ENCODE assay signal across 21 cellular contexts in the genomic region with DNA sequence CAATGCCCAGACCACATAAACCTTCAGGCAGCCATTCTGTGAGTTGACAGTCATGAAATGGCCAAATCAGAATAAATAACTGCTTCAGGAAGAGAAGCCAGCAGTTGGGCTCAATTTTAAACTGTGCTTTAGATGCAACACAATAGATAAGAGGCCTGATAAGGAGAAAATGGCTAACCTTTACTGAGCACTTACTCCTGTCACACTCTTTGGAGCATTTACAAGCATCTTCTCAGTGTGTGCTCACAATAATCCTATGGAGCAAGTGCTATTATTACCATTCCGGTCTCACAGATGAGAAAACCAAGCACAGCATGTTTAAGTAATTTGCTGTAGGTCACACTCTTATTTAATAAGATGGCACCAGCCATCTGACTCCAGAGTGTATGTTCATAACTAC. TPM values are rescaled to one million over a fixed set of nuclear protein-coding genes. Genes with fewer than 3 reads are reported as not detected.
DNase-seq lines count a peak whose midpoint lies in the region; ATAC-seq and TF ChIP-seq lines count a peak whose summit lies in the region.
"Had no signal": no experiment of that assay in that cellular context is flagged by ENCODE, and none has a peak within 500 bp of the region (broad histone marks: within the 10 kb centered on the region; RNA-seq: fewer than 3 reads in every experiment).

No MANE protein-coding gene starts in this region.

- H3K9me3 ChIP-seq in cardiac muscle cell (ENCODE audit: low read depth) = no peaks in the 10 kb centered on the region
- no peaks in the 10 kb centered on the region for H3K9me3 ChIP-seq in left ventricle myocardium inferior (replicated peaks)
- no peaks in the 10 kb centered on the region for H3K9me3 ChIP-seq in spleen
- H3K9me3 ChIP-seq: mucosa of descending colon, ovary had no signal

- no peak for TF ChIP-seq CTCF in cardiac muscle cell (IDR thresholded peaks at IDR 0.05; ENCODE audit: low read depth, low read length)
- TF ChIP-seq CTCF in left ventricle myocardium inferior (IDR thresholded peaks at IDR 0.05; ENCODE audit: borderline replicate concordance) = no peak
- TF ChIP-seq CTCF in MCF 10A (IDR thresholded peaks at IDR 0.05; ENCODE audit: unreplicated experiment) = no peak
- no peak for TF ChIP-seq CTCF in mesothelial cell of epicardium (IDR thresholded peaks at IDR 0.05; ENCODE audit: unreplicated experiment)
- no peak for TF ChIP-seq CTCF in spleen (IDR thresholded peaks at IDR 0.05 in 8 of 11, conservative IDR thresholded peaks at IDR 0.05 in 3 of 11)

- WGBS in spleen, 5 donors = 72 to 91% (median 81%) methylated on average over 1 of the region's 1 CpG

- H3K36me3 ChIP-seq in cardiac muscle cell (no peaks in the 10 kb centered on the region), left ventricle myocardium inferior (no peaks in the 10 kb centered on the region), spleen (no peaks in the 10 kb centered on the region)
- H3K36me3 ChIP-seq: ovary had no signal

- H3K4me3 Mint-ChIP-seq in MCF 10A (ENCODE audit: unreplicated experiment) = no peak overlapping the region
- H3K4me3 Mint-ChIP-seq in mesothelial cell of epicardium = no peak overlapping the region
- H3K4me3 Mint-ChIP-seq: T-cell had no signal

- H3K27ac Mint-ChIP-seq in MCF 10A (ENCODE audit: low read depth, unreplicated experiment) = peak overlapping the region; percentile 84
- H3K27ac Mint-ChIP-seq in mesothelial cell of epicardium = peak overlapping the region; percentile 67
- H3K27ac Mint-ChIP-seq: T-cell had no signal

- POLR2A ChIA-PET in MCF 10A (lab: Yijun Ruan, JAX) = interaction anchor here (0.6 to 3.6 kb wide), 19 partner anchors 9 to 118 kb away, joined by 3 to 268 read pairs (median 4); a partner anchor contains a TSS

- TF ChIP-seq POLR2A in spleen (IDR thresholded peaks at IDR 0.05) = no peak

- H3K4me1 Mint-ChIP-seq in MCF 10A (ENCODE audit: insufficient read depth, unreplicated experiment) (peaks cover 37% of the 10 kb centered on the region), mesothelial cell of epicardium (peaks cover 17% of the 10 kb centered on the region)
- H3K4me1 Mint-ChIP-seq: T-cell had no signal

- no peaks in the 10 kb centered on the region for H3K9me3 Mint-ChIP-seq in MCF 10A (ENCODE audit: unreplicated experiment)
- no peaks in the 10 kb centered on the region for H3K9me3 Mint-ChIP-seq in mesothelial cell of epicardium

- intact Hi-C loops in left ventricle myocardium inferior (cut with micrococcal nuclease) = no loop called here
- intact Hi-C loops in MCF 10A (cut with micrococcal nuclease) = no loop called here
- intact Hi-C loops in spleen (cut with DNase I; ENCODE audit: low total_unique reads) = no loop called here

- no TSS peak for BruUV-seq in MCF 10A (replicated peaks; lab: Mats Ljungman, UMichigan)

- peak overlapping the region; percentile 13 for H3K27ac ChIP-seq in cardiac muscle cell
- no peak overlapping the region for H3K27ac ChIP-seq in left ventricle myocardium inferior (replicated peaks)
- H3K27ac ChIP-seq in spleen = no peak overlapping the region
- H3K27ac ChIP-seq: 22Rv1, ovary had no signal

- ATAC-seq in GM18502 (IDR thresholded peaks at IDR 0.05; ENCODE audit: poor library complexity, unreplicated experiment) (no peak), HG03439 (IDR thresholded peaks at IDR 0.05; ENCODE audit: unreplicated experiment) (no peak), GM18873 (IDR thresholded peaks at IDR 0.05; ENCODE audit: low FRiP score, unreplicated experiment) (no peak)
- ATAC-seq: mucosa of descending colon, T-cell had no signal

- no peak for DNase-seq in cardiac muscle cell (ENCODE audit: low read depth in 1 of 2, low spot score in 1 of 2)
- DNase-seq in left ventricle myocardium inferior = no peak
- no peak for DNase-seq in MCF 10A (ENCODE audit: unreplicated experiment)
- DNase-seq in mesothelial cell of epicardium (ENCODE audit: low spot score in 2 of 2, unreplicated experiment in 2 of 2) = no peak
- no peak for DNase-seq in spleen
- DNase-seq: activated naive CD4-positive, alpha-beta T cell treated with Interleukin-2 at 50 U/mL for 16 hours; aorta; C1 segment of cervical spinal cord; DMS153; mucosa of descending colon; NCI-H187; ovary; stimulated activated CD4-positive, alpha-beta T cell treated with anti-CD3 and anti-CD28 coated beads, Interleukin-2, amount 100 ng/mL, for 48 hours; T-cell had no signal

- H3K4me3 ChIP-seq in cardiac muscle cell (no peak overlapping the region), left ventricle myocardium inferior (no peak overlapping the region), spleen (no peak overlapping the region)
- H3K4me3 ChIP-seq: mucosa of descending colon, ovary had no signal

- H3K27me3 ChIP-seq in cardiac muscle cell (no peaks in the 10 kb centered on the region), left ventricle myocardium inferior (ENCODE audit: low read depth) (no peaks in the 10 kb centered on the region), spleen (replicated peaks in 1 of 7) (peaks cover 0 to 2% (median 0%) of the 10 kb centered on the region in 7 donors)
- H3K27me3 ChIP-seq: ovary had no signal

- no peaks in the 10 kb centered on the region for H3K36me3 Mint-ChIP-seq in MCF 10A (ENCODE audit: insufficient read depth, unreplicated experiment)
- H3K36me3 Mint-ChIP-seq in mesothelial cell of epicardium = no peaks in the 10 kb centered on the region
- H3K36me3 Mint-ChIP-seq: T-cell had no signal

- H3K4me1 ChIP-seq in cardiac muscle cell (ENCODE audit: low read depth) = peaks cover 11% of the 10 kb centered on the region
- no peaks in the 10 kb centered on the region for H3K4me1 ChIP-seq in left ventricle myocardium inferior
- H3K4me1 ChIP-seq in spleen = no peaks in the 10 kb centered on the region

- H3K27me3 Mint-ChIP-seq in MCF 10A (ENCODE audit: insufficient read depth, unreplicated experiment) (no peaks in the 10 kb centered on the region), mesothelial cell of epicardium (ENCODE audit: low read depth) (no peaks in the 10 kb centered on the region)

- CTCF ChIA-PET in MCF 10A (lab: Yijun Ruan, JAX) = interaction anchor here (0.6 to 1.8 kb wide), 8 partner anchors 10 to 116 kb away, joined by 3 to 13 read pairs (median 4); a partner anchor contains a TSS

RNA-seq across cellular contexts. Expression of a gene that starts 11.5 kb away (rescaled TPM):
- total RNA-seq in cardiac muscle cell (27.9 and 43.1 TPM in 2 replicates), left ventricle myocardium inferior (376 TPM), MCF 10A (2022) (14.9 and 29.6 TPM in 2 replicates), mesothelial cell of epicardium (2.2 to 3.2 TPM (median 2.5 TPM) in 3 replicates), spleen (under 1 TPM in 5 of 7 donors, not detected in 2; 0.07 to 0.44 (median 0.13) TPM)
- polyA plus RNA-seq in cardiac muscle cell (38.3 and 59.3 TPM in 2 replicates), spleen (under 1 TPM; 0.04 to 0.11 (median 0.10) TPM)

RNA-seq across cellular contexts. Expression of a gene that starts 52.0 kb away (rescaled TPM):
- total RNA-seq in cardiac muscle cell (not detected in 2 replicates), left ventricle myocardium inferior (1.1 TPM), MCF 10A (2022) (not detected in 2 replicates), mesothelial cell of epicardium (not detected in 3 replicates), spleen (not detected)
- polyA plus RNA-seq in cardiac muscle cell (not detected in 2 replicates), spleen (not detected)
- total RNA-seq: aorta, mucosa of descending colon, NCI-H460, ovary, sciatic nerve, subcutaneous adipose tissue, T-cell had no signal
- polyA plus RNA-seq: aorta, ovary had no signal
